26 cellular contexts compared by ENCODE assay signal in the genomic region with DNA sequence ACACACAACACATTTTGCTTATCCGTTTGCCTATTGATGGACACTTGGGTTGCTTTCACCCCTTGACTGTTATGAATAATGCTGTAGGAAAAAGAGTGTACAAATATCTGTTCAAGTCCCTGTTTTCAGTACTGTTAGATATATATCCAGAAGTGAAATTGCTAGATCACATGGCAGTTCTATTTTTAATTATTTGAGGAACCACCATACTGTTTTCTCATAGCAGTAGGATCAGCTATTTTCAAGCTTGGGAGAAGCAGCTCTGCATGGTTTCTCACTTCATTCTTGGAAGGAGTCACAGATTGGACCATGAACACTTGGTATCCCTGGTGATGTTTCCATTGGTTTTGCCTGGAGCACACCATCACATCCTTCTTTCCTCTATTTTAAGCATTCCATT.
"Had no signal": no experiment of that assay in that cellular context is flagged by ENCODE, and none has a peak within 500 bp of the region (broad histone marks: within the 10 kb centered on the region; RNA-seq: fewer than 3 reads in every experiment).

No MANE protein-coding gene starts in this region.

- H3K27me3 ChIP-seq: adrenal gland, Peyer's patch had no signal

- ATAC-seq: activated CD4-positive, alpha-beta T cell treated with anti-CD3 and anti-CD28 coated beads for 36 hours; activated T-helper 17 cell treated with anti-CD3 and anti-CD28 coated beads, Interleukin-2, amount 50 U/mL, for 72 hours; T-helper 17 cell had no signal

- H3K4me1 ChIP-seq: adrenal gland, Peyer's patch had no signal

- H3K4me3 ChIP-seq: adrenal gland, Peyer's patch had no signal

- DNase-seq: activated CD4-positive, alpha-beta memory T cell treated with anti-CD3 and anti-CD28 coated beads, Interleukin-2, amount 10 ng/mL, durations not matched to agents 7 days and 5 days; activated CD4-positive, alpha-beta T cell treated with anti-CD3 and anti-CD28 coated beads for 36 hours; activated CD4-positive, alpha-beta T cell treated with anti-CD3 and anti-CD28 coated beads, Interleukin-2, amount 50 U/mL, for 1 hour; activated gamma-delta T cell treated with Interleukin-2 at 50 U/mL for 16 hours; activated naive CD4-positive, alpha-beta T cell treated with anti-CD3 and anti-CD28 coated beads, Interleukin-2, amount 10 ng/mL, durations not matched to agents 7 days and 5 days; activated naive CD8-positive, alpha-beta T cell treated with anti-CD3 and anti-CD28 coated beads, Interleukin-2, amount 10 ng/mL, durations not matched to agents 7 days and 5 days; activated T-cell treated with anti-CD3 and anti-CD28 coated beads for 4 hours; activated T-cell treated with anti-CD3 and anti-CD28 coated beads, Interleukin-2, amount 50 U/mL, for 48 hours; adrenal gland; anterior cingulate cortex; cerebellar nuclear complex; Kasumi-1; KBM-7; NCI-H1105; NCI-H1436; NCI-H187; NCI-H2081; NCI-H446; NCI-H524; Peyer's patch; SHP77; T-helper 17 cell; T-helper 9 cell; WERI-Rb-1 had no signal

- H3K9me3 ChIP-seq: adrenal gland, Peyer's patch had no signal

- H3K36me3 ChIP-seq: adrenal gland, Peyer's patch, WERI-Rb-1 had no signal

- H3K27ac ChIP-seq: adrenal gland, Peyer's patch, RWPE1, WERI-Rb-1 had no signal
